8 cellular contexts compared by ENCODE assay signal in genomic region chr9:131739192-131739961, GRCh38.
DNase-seq lines count a peak whose midpoint lies in the region; ATAC-seq lines count a peak whose summit lies in the region.

No MANE protein-coding gene starts in this region.

- no peaks in the 10 kb centered on the region for H3K9me3 Mint-ChIP-seq in T-helper 1 cell treated with Interleukin-12 subunit alpha and Interleukin-12 subunit beta and Interleukin-4 antibody, amounts not matched to agents 30 μg/mL and 1 μg/mL, for 36 hours

- H3K27ac Mint-ChIP-seq in T-helper 1 cell treated with Interleukin-12 subunit alpha and Interleukin-12 subunit beta and Interleukin-4 antibody, amounts not matched to agents 30 μg/mL and 1 μg/mL, for 36 hours: peak overlapping the region; percentile 92

- peak overlapping the region; percentile 97 for H3K4me3 Mint-ChIP-seq in T-helper 1 cell treated with Interleukin-12 subunit alpha and Interleukin-12 subunit beta and Interleukin-4 antibody, amounts not matched to agents 30 μg/mL and 1 μg/mL, for 36 hours

- peaks cover 58% of the 10 kb centered on the region for H3K4me1 Mint-ChIP-seq in T-helper 1 cell treated with Interleukin-12 subunit alpha and Interleukin-12 subunit beta and Interleukin-4 antibody, amounts not matched to agents 30 μg/mL and 1 μg/mL, for 36 hours (ENCODE audit: low read depth)

- DNase-seq in DMS53 (lab: John Stamatoyannopoulos, UW): peak; percentile 78
- no peak for DNase-seq in DMS53 treated with DMSO at 0.1 percent for 48 hours (lab: John Stamatoyannopoulos, UW; ENCODE audit: unreplicated experiment)
- peak in 13 of 61 donors; percentile 15 to 62 (median 38) for DNase-seq in caudate nucleus (lab: John Stamatoyannopoulos, UW)
- peak; percentile 55 for DNase-seq in kidney tubule cell (ENCODE audit: low spot score)
- DNase-seq in stimulated activated CD8-positive, alpha-beta memory T cell treated with anti-CD3 and anti-CD28 coated beads, Interleukin-12 subunit alpha, Interleukin-12 subunit beta, amount 100 ng/mL, for 4 hours (ENCODE audit: low read depth): peak; percentile 38
- no peak for DNase-seq in DMS153 treated with DMSO at 0.1 percent for 48 hours (lab: John Stamatoyannopoulos, UW; ENCODE audit: unreplicated experiment)

- H3K27me3 Mint-ChIP-seq in T-helper 1 cell treated with Interleukin-12 subunit alpha and Interleukin-12 subunit beta and Interleukin-4 antibody, amounts not matched to agents 30 μg/mL and 1 μg/mL, for 36 hours (ENCODE audit: low read depth): no peaks in the 10 kb centered on the region

- ATAC-seq in HG03025 (IDR thresholded peaks at IDR 0.05; ENCODE audit: low FRiP score, unreplicated experiment): peak; percentile 32

- H3K36me3 Mint-ChIP-seq in T-helper 1 cell treated with Interleukin-12 subunit alpha and Interleukin-12 subunit beta and Interleukin-4 antibody, amounts not matched to agents 30 μg/mL and 1 μg/mL, for 36 hours (ENCODE audit: low read depth): peaks cover 27% of the 10 kb centered on the region

- peak overlapping the region; percentile 42 for H3K27ac ChIP-seq in caudate nucleus (ENCODE audit: low read depth, low read length)

Comparison
In these comparisons a context has a peak if more than half of its experiments do, and no peak if none do; other contexts are left out.
1. DNase-seq: peak in DMS53 (single experiment), kidney tubule cell (single experiment) and stimulated activated CD8-positive, alpha-beta memory T cell treated with anti-CD3 and anti-CD28 coated beads, Interleukin-12 subunit alpha, Interleukin-12 subunit beta, amount 100 ng/mL, for 4 hours (single experiment); none in DMS53 treated with DMSO at 0.1 percent for 48 hours (single experiment) and DMS153 treated with DMSO at 0.1 percent for 48 hours (single experiment).